17 cellular contexts compared by ENCODE assay signal in genomic region chr15:70329179-70329578, GRCh38.
"Had no signal": no experiment of that assay in that cellular context is flagged by ENCODE, and none has a peak within 500 bp of the region (broad histone marks: within the 10 kb centered on the region; RNA-seq: fewer than 3 reads in every experiment).

No MANE protein-coding gene starts in this region.

- H3K4me3 ChIP-seq: lung, smooth muscle cell, tibial nerve had no signal

- H3K27ac Mint-ChIP-seq: activated CD8-positive, alpha-beta T cell treated with anti-CD3 and anti-CD28 coated beads for 36 hours; activated naive CD8-positive, alpha-beta T cell treated with anti-CD3 and anti-CD28 coated beads, Interleukin-2, amount 10 ng/mL, durations not matched to agents 7 days and 5 days; T-helper 17 cell; WTC11 had no signal

- H3K27ac ChIP-seq: brain microvascular endothelial cell had no signal

- ATAC-seq: activated CD8-positive, alpha-beta T cell treated with anti-CD3 and anti-CD28 coated beads for 36 hours; left colon; naive thymus-derived CD8-positive, alpha-beta T cell; T-helper 17 cell; WTC11 had no signal

- H3K27me3 ChIP-seq: brain microvascular endothelial cell, tibial nerve had no signal

- H3K36me3 ChIP-seq: brain microvascular endothelial cell, tibial nerve had no signal

- H3K9me3 Mint-ChIP-seq: activated CD8-positive, alpha-beta T cell treated with anti-CD3 and anti-CD28 coated beads for 36 hours had no signal

- H3K4me2 ChIP-seq: smooth muscle cell had no signal

- H3K4me3 Mint-ChIP-seq: activated CD8-positive, alpha-beta T cell treated with anti-CD3 and anti-CD28 coated beads for 36 hours; activated naive CD8-positive, alpha-beta T cell treated with anti-CD3 and anti-CD28 coated beads, Interleukin-2, amount 10 ng/mL, durations not matched to agents 7 days and 5 days; mesothelial cell of epicardium; WTC11 had no signal

- DNase-seq: activated CD4-positive, alpha-beta T cell treated with anti-CD3 and anti-CD28 coated beads for 48 hours; activated CD8-positive, alpha-beta memory T cell treated with anti-CD3 and anti-CD28 coated beads, Interleukin-2, amount 50 U/mL, for 48 hours; activated CD8-positive, alpha-beta T cell treated with anti-CD3 and anti-CD28 coated beads for 36 hours; activated naive CD8-positive, alpha-beta T cell treated with anti-CD3 and anti-CD28 coated beads, Interleukin-2, amount 10 ng/mL, durations not matched to agents 7 days and 5 days; brain microvascular endothelial cell; effector CD8-positive, alpha-beta T cell; foreskin melanocyte; left colon; posterior cingulate gyrus; SHP77; T-helper 17 cell had no signal

- H3K27me3 Mint-ChIP-seq: T-helper 17 cell had no signal
